18 cellular contexts compared by ENCODE assay signal in the genomic region with DNA sequence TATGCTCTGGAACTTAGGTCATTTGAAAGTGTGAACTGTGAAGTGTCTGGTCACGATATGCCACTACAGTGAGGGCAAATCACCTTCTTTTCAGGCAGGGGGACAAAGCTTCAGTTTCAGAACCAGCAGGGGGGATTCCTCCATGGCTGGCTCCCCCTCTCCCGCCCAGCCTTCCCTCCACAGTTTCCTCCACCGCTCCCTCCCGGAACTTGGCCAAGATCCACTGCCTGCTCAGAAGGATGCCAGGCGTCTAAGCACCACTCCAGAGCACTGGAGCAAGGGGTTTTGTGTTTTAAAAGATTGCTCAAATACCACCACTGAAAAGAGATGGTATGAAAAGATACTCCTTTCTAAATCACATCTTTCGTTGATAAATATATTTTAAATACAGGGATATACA.
DNase-seq lines count a peak whose midpoint lies in the region; ATAC-seq and TF ChIP-seq lines count a peak whose summit lies in the region.
"Had no signal": no experiment of that assay in that cellular context is flagged by ENCODE, and none has a peak within 500 bp of the region (broad histone marks: within the 10 kb centered on the region; RNA-seq: fewer than 3 reads in every experiment).

No MANE protein-coding gene starts in this region.

- intact Hi-C loops in left ventricle myocardium superior (cut with micrococcal nuclease) = no loop called here
- intact Hi-C loops in mucosa of descending colon (cut with DNase I, micrococcal nuclease) = no loop called here

- no peak for TF ChIP-seq POLR2A in upper lobe of left lung (IDR thresholded peaks at IDR 0.05)

- TF ChIP-seq EP300 in upper lobe of left lung (IDR thresholded peaks at IDR 0.05) = no peak

- TF ChIP-seq CTCF in cardiac muscle cell (IDR thresholded peaks at IDR 0.05; ENCODE audit: low read depth, low read length) (no peak), right atrium auricular region (IDR thresholded peaks at IDR 0.05) (no peak), mucosa of descending colon (IDR thresholded peaks at IDR 0.05) (no peak), upper lobe of left lung (IDR thresholded peaks at IDR 0.05) (no peak), coronary artery (IDR thresholded peaks at IDR 0.05) (no peak)

- H3K27ac ChIP-seq in cardiac muscle cell (peak overlapping the region; percentile 49), right atrium auricular region (no peak overlapping the region), upper lobe of left lung (no peak overlapping the region), coronary artery (no peak overlapping the region)
- H3K27ac ChIP-seq: neutrophil, spleen had no signal

- WGBS in upper lobe of left lung, 2 donors = 46 to 49% methylated on average over 6 of the region's 6 CpGs

- ATAC-seq in left ventricle myocardium superior = peak; percentile 81
- ATAC-seq in mucosa of descending colon = peak; percentile 52
- ATAC-seq in upper lobe of left lung (ENCODE audit: low FRiP score in 2 of 2) = no peak
- ATAC-seq in GM19455 (IDR thresholded peaks at IDR 0.05; ENCODE audit: unreplicated experiment) = no peak
- ATAC-seq: activated T-cell treated with anti-CD3 and anti-CD28 coated beads, Interleukin-2, amount 50 U/mL, for 4 hours; T-cell had no signal

- H3K4me1 ChIP-seq in cardiac muscle cell (ENCODE audit: low read depth) (peaks cover 12% of the 10 kb centered on the region), right atrium auricular region (peaks cover 0 to 12% of the 10 kb centered on the region in 2 donors), mucosa of descending colon (ENCODE audit: low read depth) (peaks cover 4% of the 10 kb centered on the region), upper lobe of left lung (peaks cover 0 to 9% (median 3%) of the 10 kb centered on the region in 4 donors)
- H3K4me1 ChIP-seq: spleen had no signal

- H3K36me3 ChIP-seq in cardiac muscle cell (peaks cover 5% of the 10 kb centered on the region), right atrium auricular region (no peaks in the 10 kb centered on the region), mucosa of descending colon (ENCODE audit: low read depth) (no peaks in the 10 kb centered on the region), upper lobe of left lung (no peaks in the 10 kb centered on the region)
- H3K36me3 ChIP-seq: neutrophil, spleen had no signal

- H3K9me3 ChIP-seq in cardiac muscle cell (ENCODE audit: low read depth) (no peaks in the 10 kb centered on the region), right atrium auricular region (no peaks in the 10 kb centered on the region), mucosa of descending colon (no peaks in the 10 kb centered on the region), upper lobe of left lung (no peaks in the 10 kb centered on the region)
- H3K9me3 ChIP-seq: neutrophil, spleen had no signal

- H3K27me3 ChIP-seq in cardiac muscle cell (no peaks in the 10 kb centered on the region), right atrium auricular region (no peaks in the 10 kb centered on the region), upper lobe of left lung (no peaks in the 10 kb centered on the region)
- H3K27me3 ChIP-seq: neutrophil, spleen had no signal

- DNase-seq in cardiac muscle cell (ENCODE audit: low read depth in 1 of 2, low spot score in 1 of 2) = no peak
- DNase-seq in right atrium auricular region (ENCODE audit: low spot score) = no peak
- peak; percentile 40 for DNase-seq in left ventricle myocardium superior
- peak in 2 of 3 donors; percentile 55 to 57 for DNase-seq in mucosa of descending colon
- peak; percentile 3 to 57 for DNase-seq in upper lobe of left lung
- DNase-seq in stimulated activated CD4-positive, alpha-beta T cell treated with anti-CD3 and anti-CD28 coated beads, Interleukin-12 subunit alpha, Interleukin-12 subunit beta, amount 100 ng/mL, for 4 hours = no peak
- DNase-seq in coronary artery (ENCODE audit: low spot score) = no peak
- DNase-seq: activated naive CD4-positive, alpha-beta T cell; activated T-cell treated with anti-CD3 and anti-CD28 coated beads, Interleukin-2, amount 50 U/mL, for 4 hours; amniotic stem cell; COR-L47; effector CD4-positive, alpha-beta T cell; NCI-H1930; spleen; stimulated activated CD4-positive, alpha-beta T cell treated with anti-CD3 and anti-CD28 coated beads, Interleukin-4, amount 100 ng/mL, for 24 hours; T-cell had no signal

- H3K4me3 ChIP-seq in cardiac muscle cell (no peak overlapping the region), right atrium auricular region (no peak overlapping the region), mucosa of descending colon (no peak overlapping the region), upper lobe of left lung (no peak overlapping the region), coronary artery (no peak overlapping the region)
- H3K4me3 ChIP-seq: spleen had no signal

Comparison
In these comparisons a context has a peak if more than half of its experiments do, and no peak if none do; other contexts are left out.
1. DNase-seq: peak in left ventricle myocardium superior (single experiment), mucosa of descending colon (2 of 3) and upper lobe of left lung (2 of 2); none in cardiac muscle cell (0 of 2), right atrium auricular region (single experiment), stimulated activated CD4-positive, alpha-beta T cell treated with anti-CD3 and anti-CD28 coated beads, Interleukin-12 subunit alpha, Interleukin-12 subunit beta, amount 100 ng/mL, for 4 hours (single experiment) and coronary artery (single experiment).
2. ATAC-seq: peak in left ventricle myocardium superior (single experiment) and mucosa of descending colon (single experiment); none in upper lobe of left lung (0 of 2) and GM19455 (single experiment).